In the genomic region with DNA sequence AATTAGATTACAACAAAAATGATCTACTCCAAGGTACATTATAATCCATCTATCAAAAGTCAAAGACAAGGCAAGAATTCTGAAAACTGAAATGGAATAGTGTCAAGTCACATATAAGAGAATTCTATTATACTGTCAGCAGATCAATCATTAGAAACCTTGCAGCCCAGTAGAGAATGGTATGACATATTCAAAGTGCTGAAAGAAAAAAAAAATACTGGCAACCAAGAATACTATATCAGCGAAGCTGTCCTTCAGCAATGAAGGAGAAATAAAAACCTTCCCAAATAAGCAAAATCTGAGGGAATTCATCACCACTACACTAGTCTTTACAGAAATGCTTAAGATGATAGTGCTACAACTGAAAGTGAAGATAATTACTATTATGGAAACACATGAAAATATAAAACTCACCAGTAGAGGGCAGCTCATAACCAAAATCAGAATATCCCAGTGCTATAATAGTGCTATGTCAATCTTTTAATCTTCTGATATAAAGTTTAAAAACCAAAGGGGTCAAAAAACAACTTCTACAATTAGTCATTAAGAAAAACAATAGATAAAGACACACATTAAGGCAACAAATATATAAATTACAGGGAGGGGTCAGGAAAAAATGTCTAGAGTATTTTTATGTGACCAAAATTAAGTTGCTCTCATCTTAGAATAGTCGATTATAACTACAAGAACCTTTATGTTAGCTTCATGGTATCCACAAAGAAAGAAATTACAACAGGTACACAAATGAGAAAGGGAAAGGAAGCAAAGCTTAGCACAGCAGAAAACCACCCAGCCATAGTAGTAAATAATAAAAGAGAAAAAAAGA, we compare ENCODE assay signal across 8 cellular contexts.
DNase-seq lines count a peak whose midpoint lies in the region; ATAC-seq and TF ChIP-seq lines count a peak whose summit lies in the region.

No MANE protein-coding gene starts in this region.

- no peaks in the 10 kb centered on the region for H3K36me3 ChIP-seq in A673 (ENCODE audit: insufficient read depth, low read length, poor library complexity, severe bottlenecking)

- H3K9me3 ChIP-seq in A673 (ENCODE audit: low read depth, low read length, poor library complexity, severe bottlenecking): no peaks in the 10 kb centered on the region

- POLR2A ChIA-PET in A673 (lab: Charles Lee; ENCODE audit: low non-redundant PET): no interaction called here

- TF ChIP-seq CTCF in A673 (conservative IDR thresholded peaks at IDR 0.05; ENCODE audit: low read depth, low read length) (peak; percentile 65), astrocyte of the spinal cord (IDR thresholded peaks at IDR 0.05; ENCODE audit: low read depth, low read length) (peak; percentile 40)

- no peaks in the 10 kb centered on the region for H3K27me3 ChIP-seq in A673 (replicated peaks; ENCODE audit: insufficient read depth, low read depth, low read length, poor library complexity)

- intact Hi-C loops in A673 (cut with micrococcal nuclease; ENCODE audit: unreplicated experiment): loop anchor here (10.0 kb wide), 2 partner anchors 183 to 1253 kb away; no protein-coding TSS in a partner anchor

- in situ Hi-C loops in astrocyte of the spinal cord (cut with HindIII; ENCODE audit: low sequenced_read_pairs): no loop called here

- H3K27ac ChIP-seq in A673 (ENCODE audit: low read depth, low read length, poor library complexity, severe bottlenecking): no peak overlapping the region

- CTCF ChIA-PET in A673 (lab: Charles Lee): no interaction called here

- ATAC-seq in GM18909 (IDR thresholded peaks at IDR 0.05; ENCODE audit: poor library complexity, unreplicated experiment) (peak; percentile 84), HG03432 (IDR thresholded peaks at IDR 0.05; ENCODE audit: unreplicated experiment) (peak; percentile 86)

- peak; percentile 40 for DNase-seq in A673 (ENCODE audit: low spot score)
- peak; percentile 15 for DNase-seq in astrocyte of the spinal cord (ENCODE audit: low read depth, low spot score)
- no peak for DNase-seq in GOT3 (lab: John Stamatoyannopoulos, UW)
- DNase-seq in activated CD4-positive, CD25-positive, alpha-beta regulatory T cell (lab: John Stamatoyannopoulos, UW): no peak
- no peak for DNase-seq in stimulated activated naive CD4-positive, alpha-beta T cell (lab: John Stamatoyannopoulos, UW)
- DNase-seq in NCI-H146 treated with DMSO at 0.1 percent for 48 hours (lab: John Stamatoyannopoulos, UW; ENCODE audit: unreplicated experiment): no peak

- H3K4me3 ChIP-seq in A673 (ENCODE audit: low read depth, low read length, poor library complexity, severe bottlenecking): no peak overlapping the region
- H3K4me3 ChIP-seq in astrocyte of the spinal cord (ENCODE audit: low read depth, low read length): no peak overlapping the region

- no TSS peak for BruUV-seq in A673 (replicated peaks; lab: Mats Ljungman, UMichigan)

- H3K4me1 ChIP-seq in A673 (ENCODE audit: insufficient read depth, low read length, poor library complexity, severe bottlenecking): no peaks in the 10 kb centered on the region

Comparison
In these comparisons a context has a peak if more than half of its experiments do, and no peak if none do; other contexts are left out.
1. DNase-seq: peak in A673 (single experiment) and astrocyte of the spinal cord (single experiment); none in GOT3 (single experiment), activated CD4-positive, CD25-positive, alpha-beta regulatory T cell (0 of 4), stimulated activated naive CD4-positive, alpha-beta T cell (0 of 6) and NCI-H146 treated with DMSO at 0.1 percent for 48 hours (single experiment).